ENCODE assay signal across 36 cellular contexts in the genomic region with DNA sequence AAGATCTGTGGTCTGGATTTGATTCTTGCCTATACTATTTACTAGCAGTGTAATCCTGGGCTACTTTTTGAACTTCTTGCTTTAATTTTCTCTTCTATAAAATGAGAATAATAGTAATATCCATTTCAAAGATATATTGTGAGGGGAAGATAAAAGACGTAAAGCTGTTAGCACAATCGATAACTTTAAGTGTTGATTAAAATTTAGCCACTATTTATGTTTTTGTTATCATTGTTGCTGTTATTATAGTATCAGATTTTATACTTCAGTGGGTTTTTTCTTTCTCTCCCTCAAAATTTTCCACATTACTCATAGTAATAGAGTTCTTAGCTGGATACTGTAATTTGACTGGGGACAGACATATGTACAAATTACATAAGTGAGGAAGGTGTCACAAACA.
"Had no signal": no experiment of that assay in that cellular context is flagged by ENCODE, and none has a peak within 500 bp of the region (broad histone marks: within the 10 kb centered on the region; RNA-seq: fewer than 3 reads in every experiment).

No MANE protein-coding gene starts in this region.

- H3K9me3 Mint-ChIP-seq: activated B cell treated with CpG ODN at 0.5 μM for 24 hours; activated CD4-positive, alpha-beta memory T cell treated with anti-CD3 and anti-CD28 coated beads for 36 hours; activated CD4-positive, alpha-beta T cell treated with anti-CD3 and anti-CD28 coated beads, Interleukin-2, amount 10 ng/mL, durations not matched to agents 24 days and 14 days; activated CD8-positive, alpha-beta T cell treated with anti-CD3 and anti-CD28 coated beads for 36 hours; activated naive CD4-positive, alpha-beta T cell treated with anti-CD3 and anti-CD28 coated beads, Interleukin-2, amount 10 ng/mL, durations not matched to agents 7 days and 5 days; activated naive CD4-positive, alpha-beta T cell treated with anti-CD3 and anti-CD28 coated beads, Interleukin-2, amount 50 U/mL, for 24 hours; activated naive CD8-positive, alpha-beta T cell treated with anti-CD3 and anti-CD28 coated beads, Interleukin-2, amount 50 U/mL, for 24 hours; activated T-cell treated with anti-CD3 and anti-CD28 coated beads, Interleukin-2, amount 50 U/mL, for 4 hours; activated T-cell treated with anti-CD3 and anti-CD28 coated beads, Interleukin-2, amount 50 U/mL, for 72 hours; activated T-helper 17 cell treated with anti-CD3 and anti-CD28 coated beads, Interleukin-2, amount 50 U/mL, for 72 hours; central memory CD8-positive, alpha-beta T cell; T-helper 1 cell treated with Interleukin-12 subunit alpha and Interleukin-12 subunit beta and Interleukin-4 antibody, amounts not matched to agents 30 μg/mL and 1 μg/mL, for 36 hours; T-helper 2 cell treated with Interferon-gamma antibody and Interleukin-4, amounts not matched to agents 5 μg/mL and 100 μg/mL, for 36 hours had no signal

- H3K27ac Mint-ChIP-seq: activated B cell treated with CpG ODN at 0.5 μM for 24 hours; activated CD4-positive, alpha-beta memory T cell treated with anti-CD3 and anti-CD28 coated beads for 36 hours; activated CD4-positive, alpha-beta T cell treated with anti-CD3 and anti-CD28 coated beads, Interleukin-2, amount 10 ng/mL, durations not matched to agents 24 days and 14 days; activated CD8-positive, alpha-beta T cell treated with anti-CD3 and anti-CD28 coated beads for 36 hours; activated naive CD4-positive, alpha-beta T cell treated with anti-CD3 and anti-CD28 coated beads, Interleukin-2, amount 10 ng/mL, durations not matched to agents 7 days and 5 days; activated naive CD4-positive, alpha-beta T cell treated with anti-CD3 and anti-CD28 coated beads, Interleukin-2, amount 50 U/mL, for 24 hours; activated naive CD8-positive, alpha-beta T cell; activated naive CD8-positive, alpha-beta T cell treated with anti-CD3 and anti-CD28 coated beads, Interleukin-2, amount 10 ng/mL, durations not matched to agents 7 days and 5 days; activated naive CD8-positive, alpha-beta T cell treated with anti-CD3 and anti-CD28 coated beads, Interleukin-2, amount 50 U/mL, for 24 hours; activated T-cell treated with anti-CD3 and anti-CD28 coated beads, Interleukin-2, amount 50 U/mL, for 72 hours; activated T-helper 1 cell treated with anti-CD3 and anti-CD28 coated beads, Interleukin-12 subunit alpha, Interleukin-12 subunit beta, Interleukin-2, Interleukin-4 antibody, amounts not matched to agents 30 ng/mL and 10 ng/mL and 1 ng/mL, durations not matched to agents 14 hours and 24 hours and 36 hours; activated T-helper 17 cell treated with anti-CD3 and anti-CD28 coated beads, Interleukin-2, amount 50 U/mL, for 72 hours; brain; T-helper 1 cell treated with Interleukin-12 subunit alpha and Interleukin-12 subunit beta and Interleukin-4 antibody, amounts not matched to agents 30 μg/mL and 1 μg/mL, for 36 hours; T-helper 2 cell treated with Interferon-gamma antibody and Interleukin-4, amounts not matched to agents 5 μg/mL and 100 μg/mL, for 36 hours had no signal

- H3K27me3 ChIP-seq: ascending aorta, cardiac muscle cell had no signal

- H3K36me3 ChIP-seq: cardiac muscle cell had no signal

- DNase-seq: activated B cell treated with CpG ODN at 0.5 μM for 24 hours; activated CD4-positive, alpha-beta memory T cell treated with anti-CD3 and anti-CD28 coated beads for 36 hours; activated CD4-positive, alpha-beta T cell treated with anti-CD3 and anti-CD28 coated beads for 4 hours; activated CD4-positive, alpha-beta T cell treated with anti-CD3 and anti-CD28 coated beads, Interleukin-2, amount 10 ng/mL, durations not matched to agents 24 days and 14 days; activated CD4-positive, alpha-beta T cell treated with anti-CD3 and anti-CD28 coated beads, Interleukin-2, amount 50 U/mL, for 1 hour; activated CD4-positive, alpha-beta T cell treated with anti-CD3 and anti-CD28 coated beads, Interleukin-2, amount 50 U/mL, for 4 hours; activated CD4-positive, CD25-positive, alpha-beta regulatory T cell treated with anti-CD3 and anti-CD28 coated beads, Interleukin-2, amount 50 U/mL, for 72 hours; activated CD8-positive, alpha-beta memory T cell treated with anti-CD3 and anti-CD28 coated beads, Interleukin-2, amount 50 U/mL, for 4 hours; activated CD8-positive, alpha-beta T cell treated with anti-CD3 and anti-CD28 coated beads for 36 hours; activated effector memory CD4-positive, alpha-beta T cell treated with anti-CD3 and anti-CD28 coated beads, Interleukin-2, amount 50 U/mL, for 16 hours; activated gamma-delta T cell treated with Interleukin-2 at 50 U/mL for 16 hours; activated naive CD4-positive, alpha-beta T cell; activated naive CD4-positive, alpha-beta T cell treated with anti-CD3 and anti-CD28 coated beads, Interleukin-2, amount 10 ng/mL, durations not matched to agents 7 days and 5 days; activated naive CD8-positive, alpha-beta T cell treated with anti-CD3 and anti-CD28 coated beads, Interleukin-2, amount 10 ng/mL, durations not matched to agents 7 days and 5 days; activated naive CD8-positive, alpha-beta T cell treated with anti-CD3 and anti-CD28 coated beads, Interleukin-2, amount 50 U/mL, for 24 hours; activated T-cell treated with anti-CD3 and anti-CD28 coated beads for 4 hours; activated T-cell treated with anti-CD3 and anti-CD28 coated beads, Interleukin-2, amount 50 U/mL, for 1 hour; activated T-cell treated with anti-CD3 and anti-CD28 coated beads, Interleukin-2, amount 50 U/mL, for 4 hours; activated T-cell treated with anti-CD3 and anti-CD28 coated beads, Interleukin-2, amount 50 U/mL, for 72 hours; amygdala; anterior cingulate cortex; caudate nucleus; T-helper 2 cell; T-helper 9 cell had no signal

- ATAC-seq: activated CD8-positive, alpha-beta T cell treated with anti-CD3 and anti-CD28 coated beads for 36 hours; activated naive CD8-positive, alpha-beta T cell treated with anti-CD3 and anti-CD28 coated beads, Interleukin-2, amount 50 U/mL, for 24 hours; activated T-cell treated with anti-CD3 and anti-CD28 coated beads, Interleukin-2, amount 50 U/mL, for 4 hours; activated T-cell treated with anti-CD3 and anti-CD28 coated beads, Interleukin-2, amount 50 U/mL, for 72 hours; activated T-helper 17 cell treated with anti-CD3 and anti-CD28 coated beads, Interleukin-2, amount 50 U/mL, for 72 hours had no signal

- H3K4me1 Mint-ChIP-seq: activated B cell treated with CpG ODN at 0.5 μM for 24 hours; activated CD4-positive, alpha-beta T cell treated with anti-CD3 and anti-CD28 coated beads, Interleukin-2, amount 10 ng/mL, durations not matched to agents 24 days and 14 days; activated naive CD8-positive, alpha-beta T cell treated with anti-CD3 and anti-CD28 coated beads, Interleukin-2, amount 10 ng/mL, durations not matched to agents 7 days and 5 days; activated T-helper 17 cell treated with anti-CD3 and anti-CD28 coated beads, Interleukin-2, amount 50 U/mL, for 72 hours; brain had no signal

- H3K27ac ChIP-seq: ascending aorta, cardiac muscle cell, VCaP had no signal

- H3K4me3 Mint-ChIP-seq: activated B cell treated with CpG ODN at 0.5 μM for 24 hours; activated CD4-positive, alpha-beta memory T cell treated with anti-CD3 and anti-CD28 coated beads for 36 hours; activated CD4-positive, alpha-beta T cell treated with anti-CD3 and anti-CD28 coated beads, Interleukin-2, amount 10 ng/mL, durations not matched to agents 24 days and 14 days; activated CD8-positive, alpha-beta T cell treated with anti-CD3 and anti-CD28 coated beads for 36 hours; activated naive CD4-positive, alpha-beta T cell treated with anti-CD3 and anti-CD28 coated beads, Interleukin-2, amount 10 ng/mL, durations not matched to agents 7 days and 5 days; activated naive CD4-positive, alpha-beta T cell treated with anti-CD3 and anti-CD28 coated beads, Interleukin-2, amount 50 U/mL, for 24 hours; activated naive CD8-positive, alpha-beta T cell; activated naive CD8-positive, alpha-beta T cell treated with anti-CD3 and anti-CD28 coated beads, Interleukin-2, amount 10 ng/mL, durations not matched to agents 7 days and 5 days; activated naive CD8-positive, alpha-beta T cell treated with anti-CD3 and anti-CD28 coated beads, Interleukin-2, amount 50 U/mL, for 24 hours; activated T-cell treated with anti-CD3 and anti-CD28 coated beads, Interleukin-2, amount 50 U/mL, for 4 hours; activated T-cell treated with anti-CD3 and anti-CD28 coated beads, Interleukin-2, amount 50 U/mL, for 72 hours; activated T-helper 1 cell treated with anti-CD3 and anti-CD28 coated beads, Interleukin-12 subunit alpha, Interleukin-12 subunit beta, Interleukin-2, Interleukin-4 antibody, amounts not matched to agents 30 ng/mL and 10 ng/mL and 1 ng/mL, durations not matched to agents 14 hours and 24 hours and 36 hours; activated T-helper 17 cell treated with anti-CD3 and anti-CD28 coated beads, Interleukin-2, amount 50 U/mL, for 72 hours; brain; central memory CD8-positive, alpha-beta T cell; T-helper 1 cell treated with Interleukin-12 subunit alpha and Interleukin-12 subunit beta and Interleukin-4 antibody, amounts not matched to agents 30 μg/mL and 1 μg/mL, for 36 hours; T-helper 2 cell treated with Interferon-gamma antibody and Interleukin-4, amounts not matched to agents 5 μg/mL and 100 μg/mL, for 36 hours had no signal

- H3K4me3 ChIP-seq: ascending aorta, cardiac muscle cell had no signal

- H3K27me3 Mint-ChIP-seq: activated B cell treated with CpG ODN at 0.5 μM for 24 hours; activated CD4-positive, alpha-beta memory T cell treated with anti-CD3 and anti-CD28 coated beads for 36 hours; activated CD4-positive, alpha-beta T cell treated with anti-CD3 and anti-CD28 coated beads, Interleukin-2, amount 10 ng/mL, durations not matched to agents 24 days and 14 days; activated CD8-positive, alpha-beta T cell treated with anti-CD3 and anti-CD28 coated beads for 36 hours; activated naive CD4-positive, alpha-beta T cell treated with anti-CD3 and anti-CD28 coated beads, Interleukin-2, amount 10 ng/mL, durations not matched to agents 7 days and 5 days; activated naive CD4-positive, alpha-beta T cell treated with anti-CD3 and anti-CD28 coated beads, Interleukin-2, amount 50 U/mL, for 24 hours; activated naive CD8-positive, alpha-beta T cell; activated naive CD8-positive, alpha-beta T cell treated with anti-CD3 and anti-CD28 coated beads, Interleukin-2, amount 10 ng/mL, durations not matched to agents 7 days and 5 days; activated naive CD8-positive, alpha-beta T cell treated with anti-CD3 and anti-CD28 coated beads, Interleukin-2, amount 50 U/mL, for 24 hours; activated T-helper 17 cell treated with anti-CD3 and anti-CD28 coated beads, Interleukin-2, amount 50 U/mL, for 72 hours; brain; central memory CD8-positive, alpha-beta T cell had no signal

- H3K4me1 ChIP-seq: ascending aorta had no signal

- H3K9me3 ChIP-seq: ascending aorta had no signal

- FAIRE-seq: bronchial epithelial cell had no signal
